In genomic region chr3:158419820-158420653, GRCh38 we compare ENCODE assay signal across 24 cellular contexts.
DNase-seq lines count a peak whose midpoint lies in the region; ATAC-seq and TF ChIP-seq lines count a peak whose summit lies in the region.
"Had no signal": no experiment of that assay in that cellular context is flagged by ENCODE, and none has a peak within 500 bp of the region (broad histone marks: within the 10 kb centered on the region; RNA-seq: fewer than 3 reads in every experiment).

No MANE protein-coding gene starts in this region.

- 96% methylated on average over 5 of the region's 5 CpGs for WGBS in esophagus muscularis mucosa

- CTCF ChIA-PET in WTC11 (lab: Charles Lee) = no interaction called here
- CTCF ChIA-PET in activated CD4-positive, alpha-beta T cell treated with anti-CD3 and anti-CD28 coated beads, Interleukin-2, amount 10 ng/mL, durations not matched to agents 7 days and 5 days (lab: Charles Lee) = no interaction called here

- POLR2A ChIA-PET in WTC11 (lab: Charles Lee) = no interaction called here
- POLR2A ChIA-PET in activated CD4-positive, alpha-beta T cell treated with anti-CD3 and anti-CD28 coated beads, Interleukin-2, amount 10 ng/mL, durations not matched to agents 7 days and 5 days (lab: Charles Lee) = no interaction called here

- H3K4me3 ChIP-seq in esophagus muscularis mucosa = no peak overlapping the region
- H3K4me3 ChIP-seq: right atrium auricular region, testis had no signal

- H3K4me1 Mint-ChIP-seq in WTC11 = peaks cover 6% of the 10 kb centered on the region
- peaks cover 8% of the 10 kb centered on the region for H3K4me1 Mint-ChIP-seq in memory B cell
- peaks cover 5% of the 10 kb centered on the region for H3K4me1 Mint-ChIP-seq in activated CD4-positive, alpha-beta T cell treated with anti-CD3 and anti-CD28 coated beads, Interleukin-2, amount 10 ng/mL, durations not matched to agents 7 days and 5 days

- H3K27me3 Mint-ChIP-seq in WTC11 (ENCODE audit: low read depth) = no peaks in the 10 kb centered on the region; the same call in 1 of the 2 replicates
- no peaks in the 10 kb centered on the region for H3K27me3 Mint-ChIP-seq in memory B cell
- no peaks in the 10 kb centered on the region for H3K27me3 Mint-ChIP-seq in activated CD4-positive, alpha-beta T cell treated with anti-CD3 and anti-CD28 coated beads, Interleukin-2, amount 10 ng/mL, durations not matched to agents 7 days and 5 days
- H3K27me3 Mint-ChIP-seq: activated CD8-positive, alpha-beta T cell treated with anti-CD3 and anti-CD28 coated beads for 36 hours; CD4-positive, alpha-beta memory T cell had no signal

- no peak for TF ChIP-seq CTCF in WTC11 (IDR thresholded peaks at IDR 0.05)
- no peak for TF ChIP-seq CTCF in esophagus muscularis mucosa (IDR thresholded peaks at IDR 0.05)

- no peak overlapping the region for H3K4me3 Mint-ChIP-seq in WTC11
- no peak overlapping the region for H3K4me3 Mint-ChIP-seq in memory B cell
- no peak overlapping the region for H3K4me3 Mint-ChIP-seq in activated CD4-positive, alpha-beta T cell treated with anti-CD3 and anti-CD28 coated beads, Interleukin-2, amount 10 ng/mL, durations not matched to agents 7 days and 5 days
- H3K4me3 Mint-ChIP-seq: activated CD8-positive, alpha-beta T cell treated with anti-CD3 and anti-CD28 coated beads for 36 hours; CD4-positive, alpha-beta memory T cell; stimulated activated effector memory CD8-positive, alpha-beta T cell treated with anti-CD3 and anti-CD28 coated beads, Interleukin-12 subunit alpha, Interleukin-12 subunit beta, amount 100 ng/mL, for 72 hours had no signal

- no peaks in the 10 kb centered on the region for H3K36me3 ChIP-seq in esophagus muscularis mucosa
- H3K36me3 ChIP-seq: right atrium auricular region, WERI-Rb-1 had no signal

- H3K27ac ChIP-seq in esophagus muscularis mucosa (replicated peaks in 1 of 4) = no peak overlapping the region
- H3K27ac ChIP-seq: right atrium auricular region, testis, WERI-Rb-1 had no signal

- no peak for TF ChIP-seq EP300 in esophagus muscularis mucosa (IDR thresholded peaks at IDR 0.05)

- H3K27ac Mint-ChIP-seq in WTC11 = peak overlapping the region; percentile 74; the same call in 1 of the 2 replicates
- H3K27ac Mint-ChIP-seq in memory B cell = peak overlapping the region; percentile 13
- H3K27ac Mint-ChIP-seq in activated CD4-positive, alpha-beta T cell treated with anti-CD3 and anti-CD28 coated beads, Interleukin-2, amount 10 ng/mL, durations not matched to agents 7 days and 5 days = no peak overlapping the region
- H3K27ac Mint-ChIP-seq: activated CD8-positive, alpha-beta T cell treated with anti-CD3 and anti-CD28 coated beads for 36 hours; CD4-positive, alpha-beta memory T cell; stimulated activated effector memory CD8-positive, alpha-beta T cell treated with anti-CD3 and anti-CD28 coated beads, Interleukin-12 subunit alpha, Interleukin-12 subunit beta, amount 100 ng/mL, for 72 hours had no signal

- no peaks in the 10 kb centered on the region for H3K9me3 ChIP-seq in esophagus muscularis mucosa
- H3K9me3 ChIP-seq: right atrium auricular region, testis had no signal

- intact Hi-C loops in esophagus muscularis mucosa (cut with DNase I) = no loop called here

- no peaks in the 10 kb centered on the region for H3K36me3 Mint-ChIP-seq in WTC11
- peaks cover 10% of the 10 kb centered on the region for H3K36me3 Mint-ChIP-seq in memory B cell
- H3K36me3 Mint-ChIP-seq in activated CD4-positive, alpha-beta T cell treated with anti-CD3 and anti-CD28 coated beads, Interleukin-2, amount 10 ng/mL, durations not matched to agents 7 days and 5 days (ENCODE audit: low read depth) = no peaks in the 10 kb centered on the region
- H3K36me3 Mint-ChIP-seq: stimulated activated effector memory CD8-positive, alpha-beta T cell treated with anti-CD3 and anti-CD28 coated beads, Interleukin-12 subunit alpha, Interleukin-12 subunit beta, amount 100 ng/mL, for 72 hours had no signal

- no peaks in the 10 kb centered on the region for H3K27me3 ChIP-seq in esophagus muscularis mucosa
- H3K27me3 ChIP-seq: right atrium auricular region, testis had no signal

- H3K4me1 ChIP-seq in esophagus muscularis mucosa = no peaks in the 10 kb centered on the region
- H3K4me1 ChIP-seq: right atrium auricular region, testis had no signal

- TF ChIP-seq POLR2A in esophagus muscularis mucosa (IDR thresholded peaks at IDR 0.05; ENCODE audit: low read depth) = no peak

- DNase-seq in WTC11 (ENCODE audit: low spot score) = no peak
- no peak for DNase-seq in memory B cell (ENCODE audit: low spot score in 2 of 2)
- DNase-seq in activated CD4-positive, alpha-beta T cell treated with anti-CD3 and anti-CD28 coated beads, Interleukin-2, amount 10 ng/mL, durations not matched to agents 7 days and 5 days = no peak
- DNase-seq in esophagus muscularis mucosa (ENCODE audit: extremely low spot score) = no peak
- DNase-seq: activated CD8-positive, alpha-beta T cell treated with anti-CD3 and anti-CD28 coated beads for 36 hours; activated naive CD4-positive, alpha-beta T cell treated with anti-CD3 and anti-CD28 coated beads, Interleukin-2, amount 50 U/mL, for 16 hours; activated T-cell treated with anti-CD3 and anti-CD28 coated beads, Interleukin-2, amount 50 U/mL, for 1 hour; aorta; CD4-positive, alpha-beta memory T cell; glutamatergic neuron; H7; left ventricle myocardium superior; NCI-H1417; NCI-H2171 treated with DMSO at 0.1 percent for 48 hours; NCI-H526 treated with DMSO at 0.1 percent for 48 hours; testis; WERI-Rb-1 had no signal

- no peaks in the 10 kb centered on the region for H3K9me3 Mint-ChIP-seq in WTC11
- H3K9me3 Mint-ChIP-seq in memory B cell = peaks cover 2% of the 10 kb centered on the region
- no peaks in the 10 kb centered on the region for H3K9me3 Mint-ChIP-seq in activated CD4-positive, alpha-beta T cell treated with anti-CD3 and anti-CD28 coated beads, Interleukin-2, amount 10 ng/mL, durations not matched to agents 7 days and 5 days
- H3K9me3 Mint-ChIP-seq: stimulated activated effector memory CD8-positive, alpha-beta T cell treated with anti-CD3 and anti-CD28 coated beads, Interleukin-12 subunit alpha, Interleukin-12 subunit beta, amount 100 ng/mL, for 72 hours had no signal

- peak; percentile 32 for ATAC-seq in GM18511 (IDR thresholded peaks at IDR 0.05; ENCODE audit: unreplicated experiment)
- peak; percentile 38 for ATAC-seq in HG02798 (IDR thresholded peaks at IDR 0.05; ENCODE audit: poor library complexity, unreplicated experiment)
- no peak for ATAC-seq in WTC11
- no peak for ATAC-seq in memory B cell (ENCODE audit: low read depth)
- ATAC-seq in HG03196 (IDR thresholded peaks at IDR 0.05; ENCODE audit: unreplicated experiment) = no peak
- no peak for ATAC-seq in HG03460 (IDR thresholded peaks at IDR 0.05; ENCODE audit: unreplicated experiment)
- ATAC-seq: left ventricle myocardium superior, Right ventricle myocardium inferior had no signal

TF ChIP-seq in WTC11, 78 proteins besides CTCF, POLR2A, EP300 and RAD21 (continues in another document):
- TF ChIP-seq MYBL2 (CRISPR knock-in tag; IDR thresholded peaks at IDR 0.05) (no peak), ATF1 (CRISPR knock-in tag; IDR thresholded peaks at IDR 0.05) (no peak), HMGXB4 (CRISPR knock-in tag; IDR thresholded peaks at IDR 0.05) (no peak), ZNF219 (CRISPR knock-in tag; IDR thresholded peaks at IDR 0.05; ENCODE audit: borderline replicate concordance) (no peak), TEAD4 (CRISPR knock-in tag; IDR thresholded peaks at IDR 0.05) (no peak), ZNF512 (CRISPR knock-in tag; IDR thresholded peaks at IDR 0.05; ENCODE audit: borderline replicate concordance) (no peak), SMAD4 (CRISPR knock-in tag; IDR thresholded peaks at IDR 0.05) (no peak), SOX15 (CRISPR knock-in tag; IDR thresholded peaks at IDR 0.05) (no peak), CREB1 (CRISPR knock-in tag; IDR thresholded peaks at IDR 0.05) (no peak), TP53 (CRISPR knock-in tag; IDR thresholded peaks at IDR 0.05) (no peak), E2F1 (CRISPR knock-in tag; IDR thresholded peaks at IDR 0.05) (no peak)

Comparison
In these comparisons a context has a peak if more than half of its experiments do, and no peak if none do; other contexts are left out.
1. ATAC-seq: peak in GM18511 (single experiment) and HG02798 (single experiment); none in WTC11 (single experiment), memory B cell (single experiment), HG03196 (single experiment) and HG03460 (single experiment).